9 cellular contexts compared by ENCODE assay signal in genomic region chr5:31193591-31194457, GRCh38. TPM values are rescaled to one million over a fixed set of nuclear protein-coding genes. Genes with fewer than 3 reads are reported as not detected.
A peak's percentile ranks its signal among the peaks of the same experiment; 100 is the strongest.
DNase-seq lines count a peak whose midpoint lies in the region; ATAC-seq and TF ChIP-seq lines count a peak whose summit lies in the region.
"Had no signal": no experiment of that assay in that cellular context is flagged by ENCODE, and none has a peak within 500 bp of the region (broad histone marks: within the 10 kb centered on the region; RNA-seq: fewer than 3 reads in every experiment).

Gene CDH6, plus strand, starts transcription at chr5:31193686. Its CDS starts 73,788 bp downstream, at chr5:31267474.

- peak; percentile 34 for DNase-seq in Calu3
- DNase-seq in NCI-H226 = peak; percentile 23
- DNase-seq in lung (ENCODE audit: low spot score) = no peak
- DNase-seq in type B pancreatic cell (ENCODE audit: extremely low spot score, unreplicated experiment) = no peak
- no peak for DNase-seq in activated CD4-positive, alpha-beta T cell treated with anti-CD3 and anti-CD28 coated beads for 1 hour

- H3K36me3 Mint-ChIP-seq in Calu3 (ENCODE audit: insufficient read depth, unreplicated experiment) (peaks cover 8% of the 10 kb centered on the region), type B pancreatic cell (no peaks in the 10 kb centered on the region)

- H3K27me3 Mint-ChIP-seq in Calu3 (ENCODE audit: unreplicated experiment) = peaks cover 43% of the 10 kb centered on the region
- peaks cover 75% of the 10 kb centered on the region for H3K27me3 Mint-ChIP-seq in type B pancreatic cell

- H3K9me3 ChIP-seq in duodenal mucosa (ENCODE audit: control insufficient read depth in 1 of 2, low read length in 2 of 2) (no peaks in the 10 kb centered on the region), lung (ENCODE audit: control insufficient read depth in 2 of 2, insufficient read depth in 1 of 2, low read length in 1 of 2) (no peaks in the 10 kb centered on the region)

- H3K27ac ChIP-seq in duodenal mucosa (ENCODE audit: low read depth, low read length) (no peak within 1 kb of the TSS), lung (ENCODE audit: low read depth in 1 of 2, low read length in 1 of 2) (peak within 1 kb of the TSS in 1 of 2 donors; percentile 54)
- H3K27ac ChIP-seq: epithelial cell of prostate had no signal

- H3K4me1 ChIP-seq in duodenal mucosa (ENCODE audit: control insufficient read depth in 1 of 2, insufficient read depth in 2 of 2, low read length in 2 of 2) = peaks cover 6 to 10% of the 10 kb centered on the region in 2 donors
- H3K4me1 ChIP-seq in lung (ENCODE audit: control insufficient read depth in 2 of 2, insufficient read depth in 2 of 2, low read length in 2 of 2) = peaks cover 0 to 4% of the 10 kb centered on the region in 2 donors

- H3K4me1 Mint-ChIP-seq in Calu3 (ENCODE audit: low read depth, unreplicated experiment) (peaks cover 18% of the 10 kb centered on the region), type B pancreatic cell (ENCODE audit: unreplicated experiment) (peaks cover 14% of the 10 kb centered on the region)

- 1 to 2% methylated on average over 62 to 67 of the region's 67 CpGs for WGBS in lung, 2 donors

- peak; percentile 54 for ATAC-seq in lung (ENCODE audit: insufficient read depth, low FRiP score)
- ATAC-seq in HG03095 (IDR thresholded peaks at IDR 0.05; ENCODE audit: unreplicated experiment) = no peak
- ATAC-seq in HG02870 (IDR thresholded peaks at IDR 0.05; ENCODE audit: unreplicated experiment) = no peak

- H3K4me3 ChIP-seq in duodenal mucosa (ENCODE audit: low read depth in 1 of 2, low read length in 2 of 2) (peak within 1 kb of the TSS; percentile 61 to 68), lung (peak within 1 kb of the TSS; percentile 28)

- CTCF ChIA-PET in Calu3 (lab: Charles Lee) = interaction anchor here (0.6 kb wide), 1 partner anchor 290 kb away, joined by 3 read pairs; no protein-coding TSS in a partner anchor

- H3K9me3 Mint-ChIP-seq in Calu3 (ENCODE audit: low read depth, unreplicated experiment) = no peaks in the 10 kb centered on the region
- no peaks in the 10 kb centered on the region for H3K9me3 Mint-ChIP-seq in type B pancreatic cell

- intact Hi-C loops in Calu3 (cut with micrococcal nuclease; ENCODE audit: unreplicated experiment) = no loop called here

- H3K27ac Mint-ChIP-seq in Calu3 (ENCODE audit: unreplicated experiment) (peak within 1 kb of the TSS; percentile 46), type B pancreatic cell (peak within 1 kb of the TSS; percentile 65)

- TF ChIP-seq CTCF in Calu3 (IDR thresholded peaks at IDR 0.05; ENCODE audit: unreplicated experiment) = no peak
- no peak for TF ChIP-seq CTCF in lung (IDR thresholded peaks at IDR 0.05; ENCODE audit: control extremely low read depth, extremely low read depth)
- peak; percentile 31 for TF ChIP-seq CTCF in type B pancreatic cell (conservative IDR thresholded peaks at IDR 0.05)

- BruUV-seq in Calu3 (replicated peaks; lab: Mats Ljungman, UMichigan) = no TSS peak

- peak within 1 kb of the TSS; percentile 63 for H3K4me3 Mint-ChIP-seq in Calu3 (ENCODE audit: low read depth, unreplicated experiment)
- peak within 1 kb of the TSS; percentile 85 for H3K4me3 Mint-ChIP-seq in type B pancreatic cell

- H3K9ac ChIP-seq in duodenal mucosa (ENCODE audit: low read depth in 1 of 2, low read length in 2 of 2) = no peak within 1 kb of the TSS

- peaks cover 9 to 47% of the 10 kb centered on the region in 2 donors for H3K27me3 ChIP-seq in duodenal mucosa (ENCODE audit: control insufficient read depth in 1 of 2, insufficient read depth in 2 of 2, low read length in 2 of 2)
- H3K27me3 ChIP-seq in lung (ENCODE audit: control insufficient read depth, insufficient read depth) = no peaks in the 10 kb centered on the region

- H3K36me3 ChIP-seq in duodenal mucosa (ENCODE audit: control insufficient read depth in 1 of 2, insufficient read depth in 2 of 2, low read length in 2 of 2) (no peaks in the 10 kb centered on the region), lung (ENCODE audit: control insufficient read depth in 2 of 2, insufficient read depth in 2 of 2, low read length in 2 of 2) (no peaks in the 10 kb centered on the region)

RNA-seq across cellular contexts. Expression of gene CDH6, which starts in this region (rescaled TPM):
- total RNA-seq in Calu3 (2022) (2.3 and 3.8 TPM in 2 replicates), lung (10 to 100 TPM in 1 of 2 donors, 1 to 10 TPM in 1; 3.1 to 20.8 TPM), type B pancreatic cell (ENCODE audit: low replicate concordance) (13.2 and 127 TPM in 2 replicates)
- 1 to 10 TPM; 2.0 to 2.2 TPM for polyA plus RNA-seq in lung

Comparison
In these comparisons a context has a peak if more than half of its experiments do, and no peak if none do; other contexts are left out.
1. DNase-seq: peak in Calu3 (single experiment) and NCI-H226 (single experiment); none in lung (single experiment), type B pancreatic cell (single experiment) and activated CD4-positive, alpha-beta T cell treated with anti-CD3 and anti-CD28 coated beads for 1 hour (single experiment).